Comparison of ENCODE assay signal across 8 cellular contexts in the genomic region with DNA sequence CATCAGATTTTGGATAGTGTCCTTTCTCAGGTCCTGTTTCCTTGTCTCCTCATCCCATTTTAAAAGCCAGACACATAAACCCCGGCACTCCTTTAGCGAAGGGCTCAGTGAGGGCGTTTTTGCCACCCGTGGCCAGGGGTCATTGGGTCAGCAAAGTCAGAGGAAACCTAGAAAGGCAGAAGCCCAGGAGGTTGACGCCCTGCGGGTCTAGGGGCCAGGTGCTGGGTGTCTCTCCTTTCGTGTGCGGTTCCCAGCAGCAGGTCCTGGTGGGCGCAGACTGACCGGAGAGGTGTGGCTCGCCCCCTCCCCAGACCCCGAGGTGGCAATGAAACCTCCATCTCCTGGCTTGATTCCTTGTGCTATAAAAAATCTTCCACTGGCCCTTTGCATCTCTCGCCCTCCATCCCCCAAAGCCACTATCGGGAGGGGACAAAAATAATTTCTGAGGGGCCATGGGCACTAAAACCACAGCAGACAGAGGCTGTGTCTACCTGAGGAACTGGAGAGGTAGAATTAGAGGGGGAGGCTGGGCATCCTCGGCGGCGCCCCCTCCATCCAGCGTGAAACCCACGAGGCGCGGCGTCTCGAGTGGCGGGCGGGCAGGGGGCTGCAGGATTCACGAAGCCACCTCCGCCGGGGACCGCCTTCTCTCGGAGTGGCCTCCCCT. TPM values are rescaled to one million over a fixed set of nuclear protein-coding genes. Genes with fewer than 3 reads are reported as not detected.
DNase-seq lines count a peak whose midpoint lies in the region; ATAC-seq and TF ChIP-seq lines count a peak whose summit lies in the region.

No MANE protein-coding gene starts in this region.

- TF ChIP-seq CTCF in esophagus squamous epithelium (IDR thresholded peaks at IDR 0.05), result no peak
- TF ChIP-seq CTCF in neural crest cell (conservative IDR thresholded peaks at IDR 0.05), result no peak

- intact Hi-C loops in esophagus squamous epithelium (cut with DNase I), result loop anchor here (10.0 kb wide), 1 partner anchor 366 kb away; no protein-coding TSS in a partner anchor

- no peaks in the 10 kb centered on the region for H3K36me3 ChIP-seq in esophagus squamous epithelium

- H3K36me3 Mint-ChIP-seq in neural crest cell (ENCODE audit: low read depth), result no peaks in the 10 kb centered on the region

- H3K4me3 ChIP-seq in esophagus squamous epithelium, result peak overlapping the region; percentile 69 to 88 (median 87)

- peak overlapping the region; percentile 94 for H3K4me3 Mint-ChIP-seq in neural crest cell

- WGBS in esophagus squamous epithelium, 2 donors, result 4 to 10% methylated on average over 11 to 22 of the region's 30 CpGs

- H3K27ac ChIP-seq in esophagus squamous epithelium, result peak overlapping the region; percentile 97 to 99 (median 98)

- peak overlapping the region; percentile 84 for H3K27ac Mint-ChIP-seq in neural crest cell (ENCODE audit: unreplicated experiment)

- H3K9me3 ChIP-seq in esophagus squamous epithelium, result no peaks in the 10 kb centered on the region

- no peaks in the 10 kb centered on the region for H3K27me3 ChIP-seq in esophagus squamous epithelium

- H3K4me1 Mint-ChIP-seq in neural crest cell, result peaks cover 34% of the 10 kb centered on the region

- H3K4me1 ChIP-seq in esophagus squamous epithelium, result peaks cover 0 to 60% (median 7%) of the 10 kb centered on the region in 3 donors

- peaks cover 3% of the 10 kb centered on the region for H3K27me3 Mint-ChIP-seq in neural crest cell (ENCODE audit: low read depth)

- TF ChIP-seq POLR2A in esophagus squamous epithelium (IDR thresholded peaks at IDR 0.05), result no peak

- no peaks in the 10 kb centered on the region for H3K9me3 Mint-ChIP-seq in neural crest cell

- ATAC-seq in GM18873 (IDR thresholded peaks at IDR 0.05; ENCODE audit: low FRiP score, unreplicated experiment), result no peak
- ATAC-seq in GM18858 (IDR thresholded peaks at IDR 0.05; ENCODE audit: unreplicated experiment), result no peak

- peak; percentile 31 for DNase-seq in NCI-H146 (lab: John Stamatoyannopoulos, UW)
- no peak for DNase-seq in NCI-H146 treated with DMSO at 0.1 percent for 48 hours (lab: John Stamatoyannopoulos, UW; ENCODE audit: unreplicated experiment)
- DNase-seq in SW 1271 (lab: John Stamatoyannopoulos, UW), result peak; percentile 42 to 43
- DNase-seq in esophagus squamous epithelium (lab: John Stamatoyannopoulos, UW), result no peak
- no peak for DNase-seq in neural crest cell (ENCODE audit: low read depth, low spot score)
- no peak for DNase-seq in AG08395 (ENCODE audit: low spot score)

RNA-seq across cellular contexts. Expression of gene FRMD6, which starts 0.9 kb away (rescaled TPM):
- total RNA-seq in esophagus squamous epithelium, result 100 to 1,000 TPM in 3 of 4 donors, 10 to 100 TPM in 1; 98.1 to 191 (median 110) TPM
- 34.5 and 38.0 TPM in 2 replicates for total RNA-seq in neural crest cell

Comparison
In these comparisons a context has a peak if more than half of its experiments do, and no peak if none do; other contexts are left out.
1. DNase-seq: peak in NCI-H146 (single experiment) and SW 1271 (2 of 2); none in NCI-H146 treated with DMSO at 0.1 percent for 48 hours (single experiment), esophagus squamous epithelium (single experiment), neural crest cell (single experiment) and AG08395 (single experiment).